In genomic region chr1:223515915-223516314, GRCh38 we compare ENCODE assay signal across 20 cellular contexts.
DNase-seq lines count a peak whose midpoint lies in the region; ATAC-seq, FAIRE-seq and TF ChIP-seq lines count a peak whose summit lies in the region.
"Had no signal": no experiment of that assay in that cellular context is flagged by ENCODE, and none has a peak within 500 bp of the region (broad histone marks: within the 10 kb centered on the region; RNA-seq: fewer than 3 reads in every experiment).

No MANE protein-coding gene starts in this region.

- peak overlapping the region; percentile 25 for H3K4me2 ChIP-seq in keratinocyte (ENCODE audit: control insufficient read depth, extremely low read depth, insufficient read depth, low read depth, low read length)

- no peaks in the 10 kb centered on the region for H3K36me3 Mint-ChIP-seq in activated CD8-positive, alpha-beta T cell treated with anti-CD3 and anti-CD28 coated beads for 36 hours (ENCODE audit: low read depth)

- no peak overlapping the region for H3K9ac ChIP-seq in keratinocyte (ENCODE audit: control insufficient read depth, extremely low read depth, insufficient read depth, low read length)
- H3K9ac ChIP-seq: GM23248 had no signal

- H3K9me3 Mint-ChIP-seq in activated CD8-positive, alpha-beta T cell treated with anti-CD3 and anti-CD28 coated beads for 36 hours = peaks cover 2% of the 10 kb centered on the region

- H4K20me1 ChIP-seq in keratinocyte (ENCODE audit: control insufficient read depth, extremely low read depth, insufficient read depth, low read length) = no peaks in the 10 kb centered on the region

- H3K9me3 ChIP-seq in HEK293 (ENCODE audit: control insufficient read depth, insufficient read depth, low read depth, low read length) (no peaks in the 10 kb centered on the region; the same call in 1 of the 2 replicates), keratinocyte (ENCODE audit: control insufficient read depth, low read depth, low read length) (no peaks in the 10 kb centered on the region)
- H3K9me3 ChIP-seq: thyroid gland had no signal

- no peaks in the 10 kb centered on the region for H3K27me3 ChIP-seq in keratinocyte (ENCODE audit: control insufficient read depth, extremely low read depth, insufficient read depth, low read length)
- H3K27me3 ChIP-seq: thyroid gland had no signal

- TF ChIP-seq CTCF in HEK293 (tag by site-specific recombination; IDR thresholded peaks at IDR 0.05) (no peak), keratinocyte (optimal IDR thresholded peaks at IDR 0.05 in 1 of 3, IDR thresholded peaks at IDR 0.05 in 1 of 3, conservative IDR thresholded peaks at IDR 0.05 in 1 of 3; ENCODE audit: extremely low read depth in 1 of 3, insufficient read depth in 2 of 3, low read length in 3 of 3) (no peak)
- TF ChIP-seq CTCF in activated CD8-positive, alpha-beta T cell treated with anti-CD3 and anti-CD28 coated beads for 36 hours (IDR thresholded peaks at IDR 0.05) = no peak

- peak overlapping the region; percentile 45 for H2AFZ ChIP-seq in keratinocyte (ENCODE audit: control insufficient read depth, low read length)
- H2AFZ ChIP-seq: GM23248 had no signal

- no peak overlapping the region for H3K4me3 ChIP-seq in HEK293 (ENCODE audit: low read depth, low read length)
- no peak overlapping the region for H3K4me3 ChIP-seq in keratinocyte (ENCODE audit: control insufficient read depth in 2 of 3, extremely low read depth in 1 of 3, insufficient read depth in 2 of 3, low read depth in 1 of 3, low read length in 3 of 3)
- H3K4me3 ChIP-seq: esophagus muscularis mucosa, GM23248, thyroid gland had no signal

- no peaks in the 10 kb centered on the region for H3K36me3 ChIP-seq in HEK293 (ENCODE audit: control insufficient read depth in 2 of 2, insufficient read depth in 1 of 2, low read length in 2 of 2)
- no peaks in the 10 kb centered on the region for H3K36me3 ChIP-seq in keratinocyte (ENCODE audit: control insufficient read depth in 2 of 2, extremely low read depth in 1 of 2, insufficient read depth in 2 of 2, low read length in 2 of 2)
- H3K36me3 ChIP-seq: esophagus muscularis mucosa, thyroid gland had no signal

- CTCF ChIA-PET in HEK293 (lab: Yijun Ruan, JAX) = no interaction called here
- CTCF ChIA-PET in activated CD8-positive, alpha-beta T cell treated with anti-CD3 and anti-CD28 coated beads for 36 hours (lab: Charles Lee) = interaction anchor here (3.6 kb wide), 1 partner anchor 168 kb away, joined by 12 read pairs; no protein-coding TSS in a partner anchor

- H3K4me1 ChIP-seq in HEK293 (ENCODE audit: control insufficient read depth, insufficient read depth, low read length) (peaks cover 13% of the 10 kb centered on the region; the same call in 1 of the 2 replicates), keratinocyte (ENCODE audit: control insufficient read depth, extremely low read depth, insufficient read depth, low read length) (peaks cover 6% of the 10 kb centered on the region)
- H3K4me1 ChIP-seq: esophagus muscularis mucosa, thyroid gland had no signal

- H3K4me3 Mint-ChIP-seq in activated CD8-positive, alpha-beta T cell treated with anti-CD3 and anti-CD28 coated beads for 36 hours = no peak overlapping the region
- H3K4me3 Mint-ChIP-seq: stimulated activated naive B cell treated with anti-CD40 and anti-IgM and Interleukin-4, amounts not matched to agents 10 μg/mL and 1 μg/mL and 100 μg/mL, for 72 hours had no signal

- no peak for FAIRE-seq in keratinocyte (lab: Jason Lieb, UNC)
- FAIRE-seq: astrocyte, GM12891 had no signal

- intact Hi-C loops in activated CD8-positive, alpha-beta T cell treated with anti-CD3 and anti-CD28 coated beads for 36 hours (cut with micrococcal nuclease) = no loop called here

- dilution Hi-C loops in keratinocyte (cut with MboI; ENCODE audit: extremely low pct_ligation_motif_present, low sequenced_read_pairs) = no loop called here

- peak overlapping the region; percentile 32 for H3K27ac Mint-ChIP-seq in activated CD8-positive, alpha-beta T cell treated with anti-CD3 and anti-CD28 coated beads for 36 hours
- H3K27ac Mint-ChIP-seq: stimulated activated naive B cell treated with anti-CD40 and anti-IgM and Interleukin-4, amounts not matched to agents 10 μg/mL and 1 μg/mL and 100 μg/mL, for 72 hours had no signal

- H3K79me2 ChIP-seq in keratinocyte (ENCODE audit: control insufficient read depth, insufficient read depth, low read length) = no peaks in the 10 kb centered on the region

- no peaks in the 10 kb centered on the region for H3K27me3 Mint-ChIP-seq in activated CD8-positive, alpha-beta T cell treated with anti-CD3 and anti-CD28 coated beads for 36 hours

- peak; percentile 17 for ATAC-seq in activated CD8-positive, alpha-beta T cell treated with anti-CD3 and anti-CD28 coated beads for 36 hours
- ATAC-seq: stimulated activated naive B cell treated with anti-CD40 and anti-IgM and Interleukin-4, amounts not matched to agents 10 μg/mL and 1 μg/mL and 100 μg/mL, for 72 hours had no signal

- no peaks in the 10 kb centered on the region for H3K9me1 ChIP-seq in keratinocyte (ENCODE audit: control insufficient read depth, extremely low read depth, insufficient read depth, low read length)

- peak; percentile 66 for DNase-seq in activated effector memory CD4-positive, alpha-beta T cell treated with anti-CD3 and anti-CD28 coated beads, Interleukin-2, amount 50 U/mL, for 16 hours
- DNase-seq in activated effector memory CD4-positive, alpha-beta T cell treated with Interleukin-2 at 50 U/mL for 16 hours = no peak
- no peak for DNase-seq in activated CD8-positive, alpha-beta T cell treated with anti-CD3 and anti-CD28 coated beads for 36 hours
- DNase-seq in keratinocyte (ENCODE audit: low read depth, low spot score) = no peak
- DNase-seq in NCI-H748 (lab: John Stamatoyannopoulos, UW; ENCODE audit: unreplicated experiment) = no peak
- no peak for DNase-seq in nucleus accumbens (lab: John Stamatoyannopoulos, UW)
- no peak for DNase-seq in NCI-H2107 (lab: John Stamatoyannopoulos, UW)
- DNase-seq: cerebellar nuclear complex; GM23248; IMR-90; NCI-H1417 treated with DMSO at 0.1 percent for 48 hours; right cardiac atrium; stimulated activated naive B cell treated with anti-CD40 and anti-IgM and Interleukin-4, amounts not matched to agents 10 μg/mL and 1 μg/mL and 100 μg/mL, for 72 hours; thyroid gland had no signal

- POLR2A ChIA-PET in HEK293 (lab: Yijun Ruan, JAX) = no interaction called here
- POLR2A ChIA-PET in activated CD8-positive, alpha-beta T cell treated with anti-CD3 and anti-CD28 coated beads for 36 hours (lab: Charles Lee) = no interaction called here

- H3K27ac ChIP-seq in HEK293 (ENCODE audit: extremely low read depth, low read depth, low read length) (no peak overlapping the region), keratinocyte (ENCODE audit: control insufficient read depth, insufficient read depth, low read length) (no peak overlapping the region)
- H3K27ac ChIP-seq: esophagus muscularis mucosa, GM23248, HL-60, thyroid gland, VCaP had no signal

- H3K4me1 Mint-ChIP-seq in activated CD8-positive, alpha-beta T cell treated with anti-CD3 and anti-CD28 coated beads for 36 hours (ENCODE audit: low read depth) = peaks cover 8% of the 10 kb centered on the region
- H3K4me1 Mint-ChIP-seq: stimulated activated naive B cell treated with anti-CD40 and anti-IgM and Interleukin-4, amounts not matched to agents 10 μg/mL and 1 μg/mL and 100 μg/mL, for 72 hours had no signal

TF ChIP-seq in HEK293, 187 proteins besides CTCF, POLR2A, EP300 and RAD21 (continues in another document):
- TF ChIP-seq ZNF837 (tag by site-specific recombination; IDR thresholded peaks at IDR 0.05) (no peak), ZNF658 (tag by site-specific recombination; IDR thresholded peaks at IDR 0.05) (no peak), ZNF362 (tag by site-specific recombination; IDR thresholded peaks at IDR 0.05) (no peak), ZNF600 (tag by site-specific recombination; IDR thresholded peaks at IDR 0.05) (no peak), GLIS2 (tag by site-specific recombination; IDR thresholded peaks at IDR 0.05) (0 out of 2 replicates have a peak, but pooled peaks have one; percentile 27), ZNF76 (tag by site-specific recombination; IDR thresholded peaks at IDR 0.05; ENCODE audit: borderline replicate concordance, low read depth) (no peak), ZBTB21 (tag by site-specific recombination; IDR thresholded peaks at IDR 0.05) (no peak), ZNF610 (tag by site-specific recombination; IDR thresholded peaks at IDR 0.05; ENCODE audit: borderline replicate concordance) (no peak), TRIM28 (IDR thresholded peaks at IDR 0.05; ENCODE audit: borderline replicate concordance, low read length) (no peak), ZBTB10 (tag by site-specific recombination; IDR thresholded peaks at IDR 0.05) (no peak), MZF1 (tag by site-specific recombination; IDR thresholded peaks at IDR 0.05; ENCODE audit: borderline replicate concordance) (no peak), OVOL3 (tag by site-specific recombination; IDR thresholded peaks at IDR 0.05) (no peak)
